In the genomic region with DNA sequence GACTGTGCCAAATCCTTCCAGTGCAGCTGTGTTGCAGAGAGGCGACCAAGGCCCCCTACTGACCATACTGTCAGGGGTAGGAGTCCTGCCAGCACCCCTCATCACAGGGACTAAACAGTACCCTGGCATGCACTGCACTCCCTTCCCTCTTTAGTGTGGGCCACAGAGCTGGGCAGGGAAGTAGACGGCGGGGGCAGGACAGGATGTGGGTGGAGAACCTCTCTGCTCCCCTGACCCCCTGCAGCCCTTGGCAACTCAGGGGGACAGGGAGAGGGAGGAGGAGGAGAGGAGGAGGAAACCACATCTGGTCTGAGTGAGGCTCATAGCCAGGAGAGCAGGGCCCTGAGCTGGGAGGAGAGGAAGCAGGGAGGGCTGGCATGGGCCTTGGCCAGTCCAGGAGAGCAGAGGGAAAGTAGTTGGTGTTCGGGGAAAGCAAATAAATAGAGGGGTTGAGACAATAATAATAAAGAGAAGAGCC, we compare ENCODE assay signal across 14 cellular contexts.
DNase-seq lines count a peak whose midpoint lies in the region; ATAC-seq, FAIRE-seq and TF ChIP-seq lines count a peak whose summit lies in the region.
"Had no signal": no experiment of that assay in that cellular context is flagged by ENCODE, and none has a peak within 500 bp of the region (broad histone marks: within the 10 kb centered on the region; RNA-seq: fewer than 3 reads in every experiment).

No MANE protein-coding gene starts in this region.

- peak overlapping the region; percentile 95 to 99 (median 97) for H3K27ac Mint-ChIP-seq in nephron
- H3K27ac Mint-ChIP-seq: CD4-positive, alpha-beta memory T cell had no signal

- TF ChIP-seq CTCF in WERI-Rb-1 (IDR thresholded peaks at IDR 0.05; ENCODE audit: low read depth, low read length): 0 out of 2 replicates have a peak, but pooled peaks have one; percentile 10
- no peak for TF ChIP-seq CTCF in nephron (IDR thresholded peaks at IDR 0.05; ENCODE audit: unreplicated experiment in 3 of 3)
- TF ChIP-seq CTCF in pancreas (IDR thresholded peaks at IDR 0.05): no peak

- intact Hi-C loops in pancreas (cut with DNase I): loop anchor here in 1 of 3 donors (2.0 kb wide), 1 partner anchor 27 kb away; no protein-coding TSS in a partner anchor

- 73 to 80% methylated on average over 4 of the region's 4 CpGs for WGBS in pancreas, 2 donors

- peaks cover 6% of the 10 kb centered on the region for H3K27me3 Mint-ChIP-seq in nephron (ENCODE audit: low read depth)

- no peak for ATAC-seq in pancreas
- ATAC-seq: activated CD4-positive, CD25-positive, alpha-beta regulatory T cell treated with anti-CD3 and anti-CD28 coated beads, Interleukin-2, amount 50 U/mL, for 24 hours had no signal

- FAIRE-seq in pancreas (lab: Jason Lieb, UNC): no peak

- H3K9me3 ChIP-seq in WERI-Rb-1 (ENCODE audit: severe bottlenecking) (peaks cover 9% of the 10 kb centered on the region), pancreas (no peaks in the 10 kb centered on the region)

- H3K4me3 Mint-ChIP-seq in nephron: peak overlapping the region in 1 of 3 experiments; percentile 3
- H3K4me3 Mint-ChIP-seq: CD4-positive, alpha-beta memory T cell had no signal

- H3K36me3 Mint-ChIP-seq in nephron (ENCODE audit: low read depth): peaks cover 4% of the 10 kb centered on the region

- peaks cover 17% of the 10 kb centered on the region for H3K9me3 Mint-ChIP-seq in nephron

- no peaks in the 10 kb centered on the region for H3K4me1 ChIP-seq in pancreas

- H3K27ac ChIP-seq in WERI-Rb-1 (no peak overlapping the region), pancreas (no peak overlapping the region)

- H3K4me3 ChIP-seq in WERI-Rb-1 (ENCODE audit: low read depth, low read length): no peak overlapping the region
- H3K4me3 ChIP-seq in pancreas: no peak overlapping the region

- H3K36me3 ChIP-seq in WERI-Rb-1: no peaks in the 10 kb centered on the region
- H3K36me3 ChIP-seq in pancreas: no peaks in the 10 kb centered on the region

- H3K4me1 Mint-ChIP-seq in nephron: peaks cover 76% of the 10 kb centered on the region
- H3K4me1 Mint-ChIP-seq: CD4-positive, alpha-beta memory T cell had no signal

- DNase-seq in DMS53 (lab: John Stamatoyannopoulos, UW) (peak; percentile 28), Kasumi-1 (lab: John Stamatoyannopoulos, UW) (peak; percentile 62 to 69), WERI-Rb-1 (no peak), SHP77 treated with DMSO at 0.1 percent for 48 hours (lab: John Stamatoyannopoulos, UW) (no peak), NCI-H1417 (lab: John Stamatoyannopoulos, UW) (no peak), NCI-H128 (lab: John Stamatoyannopoulos, UW; ENCODE audit: unreplicated experiment) (no peak), pancreas (no peak)
- DNase-seq: activated T-cell treated with anti-CD3 and anti-CD28 coated beads, Interleukin-2, amount 50 U/mL, for 1 hour; CD4-positive, alpha-beta memory T cell; foreskin melanocyte; NCI-H1436 treated with DMSO at 0.1 percent for 48 hours; NK-92 treated with Interleukin-12 subunit alpha and Interleukin-12 subunit beta, amount 100 ng/mL, for 24 hours had no signal

- no peaks in the 10 kb centered on the region for H3K27me3 ChIP-seq in WERI-Rb-1 (ENCODE audit: insufficient read depth, low read depth, severe bottlenecking)
- no peaks in the 10 kb centered on the region for H3K27me3 ChIP-seq in pancreas

Comparison
In these comparisons a context has a peak if more than half of its experiments do, and no peak if none do; other contexts are left out.
1. DNase-seq: peak in DMS53 (single experiment) and Kasumi-1 (2 of 2); none in WERI-Rb-1 (single experiment), SHP77 treated with DMSO at 0.1 percent for 48 hours (single experiment), NCI-H1417 (0 of 3), NCI-H128 (single experiment) and pancreas (0 of 6).